11 cellular contexts compared by ENCODE assay signal in genomic region chr16:56662357-56663354, GRCh38. TPM values are rescaled to one million over a fixed set of nuclear protein-coding genes. Genes with fewer than 3 reads are reported as not detected.
DNase-seq lines count a peak whose midpoint lies in the region; ATAC-seq and TF ChIP-seq lines count a peak whose summit lies in the region.
"Had no signal": no experiment of that assay in that cellular context is flagged by ENCODE, and none has a peak within 500 bp of the region (broad histone marks: within the 10 kb centered on the region; RNA-seq: fewer than 3 reads in every experiment).

No MANE protein-coding gene starts in this region.

- H3K36me3 ChIP-seq in endodermal cell (ENCODE audit: control insufficient read depth, insufficient read depth, low read length) (no peaks in the 10 kb centered on the region), Caco-2 (ENCODE audit: control insufficient read depth, insufficient read depth, low read length) (no peaks in the 10 kb centered on the region)
- H3K36me3 ChIP-seq: thyroid gland had no signal

- TF ChIP-seq CTCF in endodermal cell (conservative IDR thresholded peaks at IDR 0.05): no peak
- TF ChIP-seq CTCF in Caco-2 (IDR thresholded peaks at IDR 0.05; ENCODE audit: insufficient read depth in 1 of 2, low read depth in 1 of 2, low read length in 1 of 2, severe bottlenecking in 1 of 2, unreplicated experiment in 1 of 2): no peak

- CTCF ChIA-PET in activated CD4-positive, alpha-beta memory T cell treated with anti-CD3 and anti-CD28 coated beads for 36 hours (lab: Charles Lee): interaction anchor here (0.6 to 2.4 kb wide), 5 partner anchors 11 to 65 kb away, joined by 3 to 8 read pairs (median 4); partner anchors contain the start of gene MT2A
- CTCF ChIA-PET in Caco-2 (lab: Charles Lee): interaction anchor here (1.1 kb wide), 1 partner anchor 62 kb away, joined by 3 read pairs; no protein-coding TSS in a partner anchor

- peaks cover 5% of the 10 kb centered on the region for H3K27me3 Mint-ChIP-seq in activated CD4-positive, alpha-beta memory T cell treated with anti-CD3 and anti-CD28 coated beads for 36 hours
- H3K27me3 Mint-ChIP-seq in endodermal cell (ENCODE audit: insufficient read depth) (peaks cover 98% of the 10 kb centered on the region), Caco-2 (ENCODE audit: insufficient read depth, unreplicated experiment) (peaks cover 35% of the 10 kb centered on the region)

- peak; percentile 30 for DNase-seq in EL
- peak; percentile 63 for DNase-seq in activated CD4-positive, alpha-beta memory T cell treated with anti-CD3 and anti-CD28 coated beads for 36 hours
- DNase-seq in endodermal cell: peak; percentile 52
- peak; percentile 40 to 49 for DNase-seq in stimulated activated CD4-positive, alpha-beta T cell treated with anti-CD3 and anti-CD28 coated beads, Interleukin-2, amount 100 ng/mL, for 24 hours
- DNase-seq in Caco-2: no peak
- DNase-seq: NCI-H2107, thyroid gland had no signal

- H3K27me3 ChIP-seq in endodermal cell (ENCODE audit: control insufficient read depth, insufficient read depth, low read length, poor library complexity, severe bottlenecking) (peaks cover 100% of the 10 kb centered on the region), Caco-2 (replicated peaks; ENCODE audit: control insufficient read depth, insufficient read depth, low read length) (no peaks in the 10 kb centered on the region; the same call in 1 of the 2 replicates)
- H3K27me3 ChIP-seq: thyroid gland had no signal

- H3K9me3 ChIP-seq in endodermal cell (ENCODE audit: control insufficient read depth, low read length) (no peaks in the 10 kb centered on the region), Caco-2 (no peaks in the 10 kb centered on the region)
- H3K9me3 ChIP-seq: thyroid gland had no signal

- peak overlapping the region; percentile 62 for H3K27ac Mint-ChIP-seq in activated CD4-positive, alpha-beta memory T cell treated with anti-CD3 and anti-CD28 coated beads for 36 hours
- no peak overlapping the region for H3K27ac Mint-ChIP-seq in endodermal cell
- H3K27ac Mint-ChIP-seq in Caco-2 (ENCODE audit: unreplicated experiment): no peak overlapping the region

- peaks cover 15% of the 10 kb centered on the region for H3K4me1 Mint-ChIP-seq in activated CD4-positive, alpha-beta memory T cell treated with anti-CD3 and anti-CD28 coated beads for 36 hours (ENCODE audit: low read depth)
- H3K4me1 Mint-ChIP-seq in endodermal cell (peaks cover 6% of the 10 kb centered on the region), Caco-2 (ENCODE audit: low read depth, unreplicated experiment) (no peaks in the 10 kb centered on the region)

- ATAC-seq in HG02970 (IDR thresholded peaks at IDR 0.05; ENCODE audit: low FRiP score, unreplicated experiment): no peak
- no peak for ATAC-seq in GM21529 (IDR thresholded peaks at IDR 0.05; ENCODE audit: unreplicated experiment)
- ATAC-seq in GM19397 (IDR thresholded peaks at IDR 0.05; ENCODE audit: unreplicated experiment): no peak

- no TSS peak for BruUV-seq in Caco-2 (replicated peaks; lab: Mats Ljungman, UMichigan)

- H3K4me1 ChIP-seq in endodermal cell (ENCODE audit: control insufficient read depth, insufficient read depth, low read length): no peaks in the 10 kb centered on the region
- H3K4me1 ChIP-seq in Caco-2: peaks cover 8% of the 10 kb centered on the region

- intact Hi-C loops in activated CD4-positive, alpha-beta memory T cell treated with anti-CD3 and anti-CD28 coated beads for 36 hours (cut with micrococcal nuclease): loop anchor here (2.0 kb wide), 1 partner anchor 20 kb away; the partner anchor contains the start of gene MT1X
- intact Hi-C loops in Caco-2 (cut with micrococcal nuclease; ENCODE audit: unreplicated experiment): no loop called here

- no peak overlapping the region for H3K9ac ChIP-seq in endodermal cell (ENCODE audit: extremely low read depth, low read length, poor library complexity, severe bottlenecking)

- H3K4me3 ChIP-seq in endodermal cell (ENCODE audit: low read length) (no peak overlapping the region), Caco-2 (ENCODE audit: low read depth, low read length) (no peak overlapping the region)
- H3K4me3 ChIP-seq: thyroid gland had no signal

- POLR2A ChIA-PET in activated CD4-positive, alpha-beta memory T cell treated with anti-CD3 and anti-CD28 coated beads for 36 hours (lab: Charles Lee): no interaction called here
- POLR2A ChIA-PET in Caco-2 (lab: Charles Lee): no interaction called here

- H3K36me3 Mint-ChIP-seq in activated CD4-positive, alpha-beta memory T cell treated with anti-CD3 and anti-CD28 coated beads for 36 hours: peaks cover 2% of the 10 kb centered on the region
- H3K36me3 Mint-ChIP-seq in endodermal cell (ENCODE audit: low read depth): no peaks in the 10 kb centered on the region
- H3K36me3 Mint-ChIP-seq in Caco-2 (ENCODE audit: insufficient read depth, unreplicated experiment): no peaks in the 10 kb centered on the region

- H3K27ac ChIP-seq in endodermal cell (ENCODE audit: low read depth, low read length): no peak overlapping the region
- H3K27ac ChIP-seq: thyroid gland had no signal

- H3K9me3 Mint-ChIP-seq in activated CD4-positive, alpha-beta memory T cell treated with anti-CD3 and anti-CD28 coated beads for 36 hours: no peaks in the 10 kb centered on the region
- H3K9me3 Mint-ChIP-seq in endodermal cell (no peaks in the 10 kb centered on the region), Caco-2 (ENCODE audit: unreplicated experiment) (no peaks in the 10 kb centered on the region)

- H3K4me3 Mint-ChIP-seq in activated CD4-positive, alpha-beta memory T cell treated with anti-CD3 and anti-CD28 coated beads for 36 hours: peak overlapping the region; percentile 80
- peak overlapping the region; percentile 46 for H3K4me3 Mint-ChIP-seq in endodermal cell
- H3K4me3 Mint-ChIP-seq in Caco-2 (ENCODE audit: unreplicated experiment): no peak overlapping the region

- 19 to 21% methylated on average over 30 to 48 of the region's 48 CpGs for WGBS in endodermal cell (ENCODE audit: insufficient coverage in 1 of 2, insufficient read length in 1 of 2), 2 experiments

RNA-seq across cellular contexts. Expression of gene MT1F, which starts 4.9 kb away (rescaled TPM):
- total RNA-seq in activated CD4-positive, alpha-beta memory T cell treated with anti-CD3 and anti-CD28 coated beads for 36 hours: 1 to 10 TPM; 8.5 to 9.2 TPM
- 1 to 10 TPM in 1 of 2 donors, not detected in 1; 3.4 TPM for total RNA-seq in endodermal cell
- 3.5 TPM for polyA plus RNA-seq in endodermal cell (2013, experiment 1 of 2)
- 2.2 TPM for polyA plus RNA-seq in endodermal cell (2013, experiment 2 of 2)
- 2.8 and 12.5 TPM in 2 replicates for total RNA-seq in Caco-2 (2022)

RNA-seq across cellular contexts. Expression of gene MT1G, which starts 5.2 kb away (rescaled TPM):
- total RNA-seq in activated CD4-positive, alpha-beta memory T cell treated with anti-CD3 and anti-CD28 coated beads for 36 hours: 1 to 10 TPM; 5.0 to 5.8 TPM
- total RNA-seq in endodermal cell (1 to 10 TPM in 1 of 2 donors, not detected in 1; 7.8 TPM), Caco-2 (2022) (not detected in 2 replicates)
- 10.4 TPM for polyA plus RNA-seq in endodermal cell (2013, experiment 1 of 2)
- 1.6 TPM for polyA plus RNA-seq in endodermal cell (2013, experiment 2 of 2)

RNA-seq across cellular contexts. Expression of gene MT1H, which starts 7.0 kb away (rescaled TPM):
- total RNA-seq in activated CD4-positive, alpha-beta memory T cell treated with anti-CD3 and anti-CD28 coated beads for 36 hours: under 1 TPM in 1 of 2 experiments, not detected in 1; 0.70 TPM
- total RNA-seq in endodermal cell (1 to 10 TPM in 1 of 2 donors, not detected in 1; 1.6 TPM), Caco-2 (2022) (not detected in 2 replicates)
- 3.5 TPM for polyA plus RNA-seq in endodermal cell (2013, experiment 1 of 2)
- not detected for polyA plus RNA-seq in endodermal cell (2013, experiment 2 of 2)

RNA-seq across cellular contexts. Expression of gene MT1B, which starts 11.0 kb away (rescaled TPM):
- not detected for total RNA-seq in activated CD4-positive, alpha-beta memory T cell treated with anti-CD3 and anti-CD28 coated beads for 36 hours
- total RNA-seq in endodermal cell: not detected
- polyA plus RNA-seq in endodermal cell (2013, experiment 1 of 2): not detected
- polyA plus RNA-seq in endodermal cell (2013, experiment 2 of 2): not detected
- total RNA-seq in Caco-2 (2022): not detected in 2 replicates
- total RNA-seq: T-helper 2 cell treated with Interferon-gamma antibody and Interleukin-4, amounts not matched to agents 100 ng/mL and 5 ng/mL, for 36 hours; thyroid gland had no signal

RNA-seq across cellular contexts. Expression of gene MT1X, which starts 19.6 kb away (rescaled TPM):
- total RNA-seq in activated CD4-positive, alpha-beta memory T cell treated with anti-CD3 and anti-CD28 coated beads for 36 hours: 10 to 100 TPM; 31.9 to 38.1 TPM
- 1 to 10 TPM; 1.5 to 8.8 TPM for total RNA-seq in endodermal cell
- 25.0 TPM for polyA plus RNA-seq in endodermal cell (2013, experiment 1 of 2)
- 13.0 TPM for polyA plus RNA-seq in endodermal cell (2013, experiment 2 of 2)
- 4.4 and 18.3 TPM in 2 replicates for total RNA-seq in Caco-2 (2022)

Comparison
In these comparisons a context has a peak if more than half of its experiments do, and no peak if none do; other contexts are left out.
1. DNase-seq: peak in EL (single experiment), activated CD4-positive, alpha-beta memory T cell treated with anti-CD3 and anti-CD28 coated beads for 36 hours (single experiment), endodermal cell (single experiment) and stimulated activated CD4-positive, alpha-beta T cell treated with anti-CD3 and anti-CD28 coated beads, Interleukin-2, amount 100 ng/mL, for 24 hours (2 of 2); none in Caco-2 (0 of 2).